In genomic region chr11:1531418-1531817, GRCh38 we compare ENCODE assay signal across 18 cellular contexts. TPM values are rescaled to one million over a fixed set of nuclear protein-coding genes. Genes with fewer than 3 reads are reported as not detected.
DNase-seq lines count a peak whose midpoint lies in the region; ATAC-seq, FAIRE-seq and TF ChIP-seq lines count a peak whose summit lies in the region.
"Had no signal": no experiment of that assay in that cellular context is flagged by ENCODE, and none has a peak within 500 bp of the region (broad histone marks: within the 10 kb centered on the region; RNA-seq: fewer than 3 reads in every experiment).

No MANE protein-coding gene starts in this region.

- H3K27ac ChIP-seq in small intestine (ENCODE audit: low read depth in 1 of 2, low read length in 1 of 2): no peak overlapping the region
- no peak overlapping the region for H3K27ac ChIP-seq in osteoblast (ENCODE audit: low read depth, low read length)
- H3K27ac ChIP-seq: lower lobe of right lung, ovary had no signal

- H2AFZ ChIP-seq in osteoblast (ENCODE audit: low read length): no peak overlapping the region

- H3K4me2 ChIP-seq in osteoblast (ENCODE audit: insufficient read depth, low read length): no peak overlapping the region

- H3K36me3 ChIP-seq in small intestine (ENCODE audit: control insufficient read depth in 2 of 2, insufficient read depth in 2 of 2, low read length in 2 of 2) (peaks cover 0 to 8% of the 10 kb centered on the region in 2 donors), osteoblast (ENCODE audit: insufficient read depth, low read length) (no peaks in the 10 kb centered on the region)
- H3K36me3 ChIP-seq: ovary had no signal

- H3K9me3 ChIP-seq in small intestine (ENCODE audit: control insufficient read depth, low read depth) (no peaks in the 10 kb centered on the region), osteoblast (ENCODE audit: low read depth, low read length) (no peaks in the 10 kb centered on the region)
- H3K9me3 ChIP-seq: lower lobe of right lung, ovary had no signal

- TF ChIP-seq CTCF in epithelial cell of esophagus (IDR thresholded peaks at IDR 0.05; ENCODE audit: insufficient read depth, low read depth, low read length, missing control alignments) (peak; percentile 32), nephron progenitor cell (IDR thresholded peaks at IDR 0.05) (no peak), osteoblast (IDR thresholded peaks at IDR 0.05; ENCODE audit: extremely low read depth, low read depth, low read length) (no peak)

- peaks cover 85% of the 10 kb centered on the region for H4K20me1 ChIP-seq in osteoblast (ENCODE audit: insufficient read depth, low read length)

- H3K4me3 ChIP-seq in epithelial cell of esophagus (ENCODE audit: low read length): no peak overlapping the region
- no peak overlapping the region for H3K4me3 ChIP-seq in small intestine (ENCODE audit: low read depth in 1 of 2, low read length in 2 of 2)
- H3K4me3 ChIP-seq in osteoblast (ENCODE audit: insufficient read depth, low read length): no peak overlapping the region
- H3K4me3 ChIP-seq: lower lobe of right lung, ovary had no signal

- 75 to 87% (median 81%) methylated on average over 8 of the region's 8 CpGs for WGBS in small intestine, 3 donors

- H3K79me2 ChIP-seq in osteoblast (ENCODE audit: insufficient read depth, low read length): peaks cover 92% of the 10 kb centered on the region

- DNase-seq in Ammon's horn (ENCODE audit: low spot score) (peak; percentile 39), NCI-H446 (lab: John Stamatoyannopoulos, UW) (peak; percentile 32 to 36), epithelial cell of esophagus (ENCODE audit: low read depth) (peak; percentile 71), nephron progenitor cell (no peak), small intestine (no peak), osteoblast (ENCODE audit: insufficient read length, low spot score, missing footprints) (no peak)
- DNase-seq: activated naive CD8-positive, alpha-beta T cell treated with anti-CD3 and anti-CD28 coated beads, Interleukin-2, amount 50 U/mL, for 24 hours; effector CD4-positive, alpha-beta T cell; lower lobe of right lung; NCI-H1092 treated with DMSO at 0.1 percent for 48 hours; ovary; stimulated activated CD4-positive, alpha-beta T cell treated with anti-CD3 and anti-CD28 coated beads, Interleukin-2, amount 100 ng/mL, for 48 hours; stimulated activated naive CD4-positive, alpha-beta T cell treated with Interleukin-2 at 50 U/mL for 16 hours; T-helper 9 cell had no signal

- peaks cover 4% of the 10 kb centered on the region for H3K27me3 Mint-ChIP-seq in nephron progenitor cell (ENCODE audit: low read depth, poor library complexity)
- H3K27me3 Mint-ChIP-seq: activated naive CD8-positive, alpha-beta T cell treated with anti-CD3 and anti-CD28 coated beads, Interleukin-2, amount 50 U/mL, for 24 hours had no signal

- no peak for ATAC-seq in HG02870 (IDR thresholded peaks at IDR 0.05; ENCODE audit: unreplicated experiment)
- ATAC-seq in GM21619 (IDR thresholded peaks at IDR 0.05; ENCODE audit: unreplicated experiment): no peak

- H3K4me1 Mint-ChIP-seq in nephron progenitor cell: peaks cover 21% of the 10 kb centered on the region

- no peak for FAIRE-seq in small intestine (lab: Jason Lieb, UNC)

- H3K4me3 Mint-ChIP-seq in nephron progenitor cell: no peak overlapping the region
- H3K4me3 Mint-ChIP-seq: activated naive CD8-positive, alpha-beta T cell treated with anti-CD3 and anti-CD28 coated beads, Interleukin-2, amount 50 U/mL, for 24 hours had no signal

- no peaks in the 10 kb centered on the region for H3K4me1 ChIP-seq in small intestine (ENCODE audit: control insufficient read depth in 2 of 2, insufficient read depth in 1 of 2, low read depth in 1 of 2, low read length in 1 of 2)
- peaks cover 19% of the 10 kb centered on the region for H3K4me1 ChIP-seq in osteoblast (ENCODE audit: insufficient read depth, low read length)

- H3K36me3 Mint-ChIP-seq in nephron progenitor cell (ENCODE audit: low read depth): no peaks in the 10 kb centered on the region

- H3K27me3 ChIP-seq in small intestine (ENCODE audit: control insufficient read depth in 2 of 2, insufficient read depth in 2 of 2, low read length in 2 of 2) (no peaks in the 10 kb centered on the region), osteoblast (ENCODE audit: insufficient read depth, low read length) (no peaks in the 10 kb centered on the region)
- H3K27me3 ChIP-seq: ovary had no signal

- no peaks in the 10 kb centered on the region for H3K9me3 Mint-ChIP-seq in nephron progenitor cell
- H3K9me3 Mint-ChIP-seq: activated naive CD8-positive, alpha-beta T cell treated with anti-CD3 and anti-CD28 coated beads, Interleukin-2, amount 50 U/mL, for 24 hours had no signal

- H3K27ac Mint-ChIP-seq in nephron progenitor cell: peak overlapping the region; percentile 37
- H3K27ac Mint-ChIP-seq: activated naive CD8-positive, alpha-beta T cell treated with anti-CD3 and anti-CD28 coated beads, Interleukin-2, amount 50 U/mL, for 24 hours had no signal

RNA-seq across cellular contexts. Expression of gene DUSP8, which starts 40.7 kb away (rescaled TPM):
- 1 to 10 TPM; 3.1 to 8.1 (median 6.0) TPM for polyA plus RNA-seq in small intestine
- under 0.01 TPM in 2 replicates for total RNA-seq in osteoblast

RNA-seq across cellular contexts. Expression of gene MOB2, which starts 44.8 kb away (rescaled TPM):
- polyA plus RNA-seq in small intestine: 10 to 100 TPM; 40.3 to 48.6 (median 43.8) TPM
- total RNA-seq in osteoblast: 28.2 and 29.8 TPM in 2 replicates

RNA-seq across cellular contexts. Expression of gene KRTAP5-1, which starts 53.7 kb away (rescaled TPM):
- not detected for polyA plus RNA-seq in small intestine
- total RNA-seq in osteoblast: not detected in 2 replicates
- total RNA-seq: lower lobe of right lung, ovary, RPMI7951 had no signal
- polyA plus RNA-seq: BJ, ovary had no signal

Comparison
In these comparisons a context has a peak if more than half of its experiments do, and no peak if none do; other contexts are left out.
1. DNase-seq: peak in Ammon's horn (single experiment), NCI-H446 (2 of 2) and epithelial cell of esophagus (single experiment); none in nephron progenitor cell (single experiment), small intestine (single experiment) and osteoblast (single experiment).